Comparison of ENCODE assay signal across 16 cellular contexts in genomic region chr16:14024300-14024699, GRCh38. TPM values are rescaled to one million over a fixed set of nuclear protein-coding genes. Genes with fewer than 3 reads are reported as not detected.
DNase-seq lines count a peak whose midpoint lies in the region; TF ChIP-seq lines count a peak whose summit lies in the region.
"Had no signal": no experiment of that assay in that cellular context is flagged by ENCODE, and none has a peak within 500 bp of the region (broad histone marks: within the 10 kb centered on the region; RNA-seq: fewer than 3 reads in every experiment).

No MANE protein-coding gene starts in this region.

- H3K9ac ChIP-seq in fibroblast of lung (ENCODE audit: insufficient read depth, low read length), result no peak overlapping the region

- peak; percentile 30; the same call in 1 of the 2 replicates for TF ChIP-seq CTCF in LNCAP (IDR thresholded peaks at IDR 0.05)
- TF ChIP-seq CTCF in fibroblast of lung (conservative IDR thresholded peaks at IDR 0.05 in 1 of 2, IDR thresholded peaks at IDR 0.05 in 1 of 2; ENCODE audit: low read depth in 1 of 2, low read length in 2 of 2), result peak in 1 of 2 donors; percentile 3
- no peak for TF ChIP-seq CTCF in GM13976 (IDR thresholded peaks at IDR 0.05; ENCODE audit: borderline replicate concordance, control extremely low read depth, extremely low read depth, insufficient read depth, missing control alignments)

- H3K27ac ChIP-seq in fibroblast of lung (ENCODE audit: insufficient read depth, low read length), result no peak overlapping the region
- H3K27ac ChIP-seq: brain microvascular endothelial cell, prostate gland had no signal

- DNase-seq in A172 (ENCODE audit: low spot score) (peak; percentile 16), RPMI8226 (peak; percentile 75), fibroblast of lung (ENCODE audit: low read depth in 2 of 2) (peak; percentile 23 to 64), NCI-H1436 treated with DMSO at 0.1 percent for 48 hours (lab: John Stamatoyannopoulos, UW) (no peak), HUDEP-2 (lab: John Stamatoyannopoulos, UW; ENCODE audit: unreplicated experiment in 76 of 76) (no peak), DMS153 treated with DMSO at 0.1 percent for 48 hours (lab: John Stamatoyannopoulos, UW; ENCODE audit: unreplicated experiment) (no peak), GM13976 (ENCODE audit: low spot score) (no peak)
- DNase-seq: activated CD8-positive, alpha-beta T cell treated with anti-CD3 and anti-CD28 coated beads, Interleukin-2, amount 10 ng/mL, durations not matched to agents 7 days and 5 days; activated gamma-delta T cell; brain microvascular endothelial cell; left cardiac atrium; naive B cell; NCI-H524; substantia nigra had no signal

- H3K79me2 ChIP-seq in fibroblast of lung (ENCODE audit: control insufficient read depth, insufficient read depth, low read length), result no peaks in the 10 kb centered on the region

- H3K4me1 ChIP-seq in fibroblast of lung (ENCODE audit: control insufficient read depth, extremely low read depth, insufficient read depth, low read length), result no peaks in the 10 kb centered on the region

- no peaks in the 10 kb centered on the region for H3K27me3 ChIP-seq in fibroblast of lung (ENCODE audit: control insufficient read depth, insufficient read depth, low read length)
- H3K27me3 ChIP-seq: brain microvascular endothelial cell had no signal

- in situ Hi-C loops in GM13976 (cut with MboI; ENCODE audit: low sequenced_read_pairs, unreplicated experiment), result no loop called here

- no peaks in the 10 kb centered on the region for H4K20me1 ChIP-seq in fibroblast of lung (ENCODE audit: control insufficient read depth, extremely low read depth, insufficient read depth, low read length)

- no peak overlapping the region for H3K4me3 ChIP-seq in fibroblast of lung (replicated peaks in 1 of 4; ENCODE audit: control extremely low read depth in 1 of 4, insufficient read depth in 1 of 4, low read depth in 3 of 4, low read length in 4 of 4)
- H3K4me3 ChIP-seq: prostate gland had no signal

- no peaks in the 10 kb centered on the region for H3K36me3 ChIP-seq in fibroblast of lung (ENCODE audit: control insufficient read depth, insufficient read depth, low read length)
- H3K36me3 ChIP-seq: brain microvascular endothelial cell, prostate gland had no signal

- no peak overlapping the region for H3K4me2 ChIP-seq in fibroblast of lung (ENCODE audit: extremely low read depth, insufficient read depth, low read length)

- no peaks in the 10 kb centered on the region for H3K9me3 ChIP-seq in fibroblast of lung (ENCODE audit: control insufficient read depth, insufficient read depth, low read depth, low read length)
- H3K9me3 ChIP-seq: prostate gland had no signal

- no peak overlapping the region for H2AFZ ChIP-seq in fibroblast of lung (ENCODE audit: low read length)

RNA-seq across cellular contexts. Expression of gene MRTFB, which starts 46.8 kb away (rescaled TPM):
- total RNA-seq in A172 (2014; rRNA removed; shearing (Covaris generic)), result 8.5 and 10.2 TPM in 2 replicates
- total RNA-seq in fibroblast of lung, result 6.9 and 8.8 TPM in 2 replicates
- polyA plus RNA-seq in fibroblast of lung, result 8.9 and 9.8 TPM in 2 replicates
- 6.5 and 10.6 TPM in 2 replicates for polyA plus RNA-seq in fibroblast of lung (2012)
- polyA minus RNA-seq in fibroblast of lung (ENCODE audit: low replicate concordance), result 68.1 and 84.1 TPM in 2 replicates

Comparison
In these comparisons a context has a peak if more than half of its experiments do, and no peak if none do; other contexts are left out.
1. DNase-seq: peak in A172 (single experiment), RPMI8226 (single experiment) and fibroblast of lung (2 of 2); none in NCI-H1436 treated with DMSO at 0.1 percent for 48 hours (single experiment), HUDEP-2 (0 of 76), DMS153 treated with DMSO at 0.1 percent for 48 hours (single experiment) and GM13976 (single experiment).